Comparison of ENCODE assay signal across 8 cellular contexts in the genomic region with DNA sequence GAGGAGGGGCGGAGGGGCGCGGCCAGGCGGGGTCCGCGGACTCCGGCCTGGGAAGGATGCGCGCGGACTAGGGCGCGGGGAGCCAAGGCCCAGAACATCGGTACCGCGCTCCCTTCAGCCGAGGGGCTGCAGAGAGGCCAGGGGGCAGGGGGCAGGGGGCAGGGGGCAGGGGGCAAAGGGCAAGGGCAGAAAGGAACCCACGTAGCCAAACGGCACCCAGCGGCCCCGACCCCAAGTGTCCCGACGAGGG. TPM values are rescaled to one million over a fixed set of nuclear protein-coding genes. Genes with fewer than 3 reads are reported as not detected.
DNase-seq lines count a peak whose midpoint lies in the region; ATAC-seq and TF ChIP-seq lines count a peak whose summit lies in the region.

No MANE protein-coding gene starts in this region.

- peak overlapping the region; percentile 82 for H3K4me3 ChIP-seq in GM12864 (ENCODE audit: low read depth, low read length)
- peak overlapping the region; percentile 86 for H3K4me3 ChIP-seq in choroid plexus epithelial cell (ENCODE audit: low read depth, low read length)
- peak overlapping the region; percentile 71 for H3K4me3 ChIP-seq in mesodermal cell (ENCODE audit: extremely low read depth, insufficient read depth, low read length, poor library complexity, severe bottlenecking)

- peak; percentile 15 for ATAC-seq in GM21786 (IDR thresholded peaks at IDR 0.05; ENCODE audit: unreplicated experiment)

- H3K4me1 ChIP-seq in mesodermal cell (ENCODE audit: control insufficient read depth, insufficient read depth, low read length, poor library complexity, severe bottlenecking) = peaks cover 14% of the 10 kb centered on the region

- DNase-seq in GM12864 (ENCODE audit: low read depth) (no peak), NCI-H1092 (lab: John Stamatoyannopoulos, UW) (peak; percentile 61), choroid plexus epithelial cell (ENCODE audit: low read depth) (no peak), OCI-M1 (lab: John Stamatoyannopoulos, UW) (no peak), T-helper 9 cell (no peak), NCI-H69 (lab: John Stamatoyannopoulos, UW) (no peak)

- TF ChIP-seq CTCF in GM12864 (IDR thresholded peaks at IDR 0.05; ENCODE audit: low read depth, low read length, missing control alignments) = no peak
- TF ChIP-seq CTCF in choroid plexus epithelial cell (conservative IDR thresholded peaks at IDR 0.05; ENCODE audit: low read depth, low read length) = no peak

- H3K27ac ChIP-seq in mesodermal cell (ENCODE audit: low read depth, low read length, severe bottlenecking) = peak overlapping the region; percentile 95

- 0% methylated on average over 7 to 12 of the region's 22 CpGs for WGBS in mesodermal cell (ENCODE audit: insufficient coverage in 2 of 2), 2 experiments

- H3K9me3 ChIP-seq in mesodermal cell (ENCODE audit: control insufficient read depth, low read length) = no peaks in the 10 kb centered on the region

- no peaks in the 10 kb centered on the region for H3K36me3 ChIP-seq in mesodermal cell (ENCODE audit: control insufficient read depth, insufficient read depth, low read length)

RNA-seq across cellular contexts. Expression of gene NPHP4, which starts 0.5 kb away (rescaled TPM):
- polyA plus RNA-seq in mesodermal cell (2013, experiment 1 of 2) = 9.7 TPM
- 7.3 TPM for polyA plus RNA-seq in mesodermal cell (2013, experiment 2 of 2)

RNA-seq across cellular contexts. Expression of gene KCNAB2, which starts 54.0 kb away (rescaled TPM):
- 7.6 TPM for polyA plus RNA-seq in mesodermal cell (2013, experiment 1 of 2)
- polyA plus RNA-seq in mesodermal cell (2013, experiment 2 of 2) = 3.8 TPM
